ENCODE assay signal across 11 cellular contexts in genomic region chr20:13336308-13337089, GRCh38.
DNase-seq lines count a peak whose midpoint lies in the region; ATAC-seq, FAIRE-seq and TF ChIP-seq lines count a peak whose summit lies in the region.
"Had no signal": no experiment of that assay in that cellular context is flagged by ENCODE, and none has a peak within 500 bp of the region (broad histone marks: within the 10 kb centered on the region; RNA-seq: fewer than 3 reads in every experiment).

No MANE protein-coding gene starts in this region.

- FAIRE-seq in GM18507 (lab: Jason Lieb, UNC): peak; percentile 57

- H3K36me3 ChIP-seq in hepatocyte (replicated peaks; ENCODE audit: insufficient read depth, low read depth) (no peaks in the 10 kb centered on the region), thyroid gland (no peaks in the 10 kb centered on the region)
- H3K36me3 ChIP-seq: lower lobe of right lung had no signal

- H3K27me3 ChIP-seq in hepatocyte (no peaks in the 10 kb centered on the region), thyroid gland (no peaks in the 10 kb centered on the region)

- intact Hi-C loops in thyroid gland (cut with DNase I): no loop called here

- peaks cover 16% of the 10 kb centered on the region for H3K4me1 ChIP-seq in hepatocyte (ENCODE audit: insufficient read depth)
- H3K4me1 ChIP-seq in thyroid gland: no peaks in the 10 kb centered on the region

- 95% methylated on average over 4 of the region's 4 CpGs for WGBS in hepatocyte (ENCODE audit: low lambda C conversion rate, missing lambda C conversion rate)
- 93 to 95% methylated on average over 4 of the region's 4 CpGs for WGBS in thyroid gland, 2 donors

- TF ChIP-seq CTCF in hepatocyte (IDR thresholded peaks at IDR 0.05; ENCODE audit: poor library complexity) (no peak), thyroid gland (IDR thresholded peaks at IDR 0.05) (no peak), type B pancreatic cell (conservative IDR thresholded peaks at IDR 0.05) (no peak)

- H3K9me3 Mint-ChIP-seq in type B pancreatic cell: no peaks in the 10 kb centered on the region
- H3K9me3 Mint-ChIP-seq: activated T-helper 1 cell treated with anti-CD3 and anti-CD28 coated beads, Interleukin-12 subunit alpha, Interleukin-12 subunit beta, Interleukin-2, Interleukin-4 antibody, amounts not matched to agents 30 ng/mL and 10 ng/mL and 1 ng/mL, durations not matched to agents 14 hours and 24 hours and 36 hours had no signal

- TF ChIP-seq POLR2A in thyroid gland (IDR thresholded peaks at IDR 0.05): no peak

- H3K4me2 ChIP-seq in hepatocyte: no peak overlapping the region

- H3K4me1 Mint-ChIP-seq in type B pancreatic cell (ENCODE audit: unreplicated experiment): peaks cover 9% of the 10 kb centered on the region

- no peaks in the 10 kb centered on the region for H3K27me3 Mint-ChIP-seq in type B pancreatic cell

- H2AFZ ChIP-seq in hepatocyte: no peak overlapping the region

- peak overlapping the region; percentile 86 for H3K27ac ChIP-seq in hepatocyte
- no peak overlapping the region for H3K27ac ChIP-seq in thyroid gland
- H3K27ac ChIP-seq: lower lobe of right lung had no signal

- ATAC-seq in GM21576 (IDR thresholded peaks at IDR 0.05; ENCODE audit: unreplicated experiment) (peak; percentile 60), HG03565 (IDR thresholded peaks at IDR 0.05; ENCODE audit: unreplicated experiment) (peak; percentile 47)

- H3K9me3 ChIP-seq in hepatocyte (ENCODE audit: low read depth) (no peaks in the 10 kb centered on the region), thyroid gland (no peaks in the 10 kb centered on the region)
- H3K9me3 ChIP-seq: lower lobe of right lung had no signal

- H3K4me3 ChIP-seq in hepatocyte (no peak overlapping the region), thyroid gland (replicated peaks in 1 of 3) (no peak overlapping the region)
- H3K4me3 ChIP-seq: lower lobe of right lung had no signal

- no peaks in the 10 kb centered on the region for H3K79me2 ChIP-seq in hepatocyte

- H3K9me2 ChIP-seq in hepatocyte (replicated peaks; ENCODE audit: insufficient read depth): no peaks in the 10 kb centered on the region

- no peaks in the 10 kb centered on the region for H4K20me1 ChIP-seq in hepatocyte (ENCODE audit: insufficient read depth, poor library complexity, severe bottlenecking)

- no peaks in the 10 kb centered on the region for H3K36me3 Mint-ChIP-seq in type B pancreatic cell

- DNase-seq in GM18507 (ENCODE audit: extremely low spot score, insufficient read length, low read depth): no peak
- DNase-seq in hepatocyte (ENCODE audit: low spot score): peak; percentile 34
- no peak for DNase-seq in NCI-H446 (lab: John Stamatoyannopoulos, UW)
- no peak for DNase-seq in NCI-H1092 treated with DMSO at 0.1 percent for 48 hours (lab: John Stamatoyannopoulos, UW)
- DNase-seq in thyroid gland: no peak
- no peak for DNase-seq in type B pancreatic cell (ENCODE audit: extremely low spot score, unreplicated experiment)
- DNase-seq: lower lobe of right lung, NCI-H146 had no signal

- no peak overlapping the region for H3K4me3 Mint-ChIP-seq in type B pancreatic cell
- H3K4me3 Mint-ChIP-seq: activated T-helper 1 cell treated with anti-CD3 and anti-CD28 coated beads, Interleukin-12 subunit alpha, Interleukin-12 subunit beta, Interleukin-2, Interleukin-4 antibody, amounts not matched to agents 30 ng/mL and 10 ng/mL and 1 ng/mL, durations not matched to agents 14 hours and 24 hours and 36 hours had no signal

- H3K27ac Mint-ChIP-seq in type B pancreatic cell: no peak overlapping the region
